ENCODE assay signal across 1 cellular context in genomic region chr12:120978296-120979219, GRCh38.
TF ChIP-seq lines count a peak whose summit lies in the region.

Gene HNF1A, plus strand, starts transcription at chr12:120978543. Its CDS starts 226 bp downstream, at chr12:120978769.

TF ChIP-seq in HepG2, 621 proteins besides CTCF, POLR2A, EP300 and RAD21 (continued from another document and continues in another):
- TF ChIP-seq ZNF362 (CRISPR knock-in tag; IDR thresholded peaks at IDR 0.05; ENCODE audit: borderline replicate concordance) = peak; percentile 68
- no peak; the same call in 1 of the 2 replicates for TF ChIP-seq CCDC6 (CRISPR knock-in tag; IDR thresholded peaks at IDR 0.05)
- TF ChIP-seq ELK4 (CRISPR knock-in tag; IDR thresholded peaks at IDR 0.05; ENCODE audit: borderline replicate concordance) = no peak
- peak; percentile 91 for TF ChIP-seq FOXA3 (CRISPR knock-in tag; IDR thresholded peaks at IDR 0.05)
- TF ChIP-seq SNAPC4 (CRISPR knock-in tag; IDR thresholded peaks at IDR 0.05) = peak; percentile 37; the same call in 1 of the 2 replicates
- no peak for TF ChIP-seq ZNF24 (IDR thresholded peaks at IDR 0.05)
- 0 out of 2 replicates have a peak, but pooled peaks have one; percentile 26 for TF ChIP-seq ZBTB4 (CRISPR knock-in tag; IDR thresholded peaks at IDR 0.05; ENCODE audit: borderline replicate concordance)
- peak; percentile 88 for TF ChIP-seq ZNF350 (CRISPR knock-in tag; IDR thresholded peaks at IDR 0.05; ENCODE audit: borderline replicate concordance, low read depth)
- peak; percentile 98 for TF ChIP-seq KDM6A (CRISPR knock-in tag; IDR thresholded peaks at IDR 0.05; ENCODE audit: low read depth)
- no peak for TF ChIP-seq HCFC1 (IDR thresholded peaks at IDR 0.05; ENCODE audit: low read depth, low read length)
- TF ChIP-seq ZNF335 (CRISPR knock-in tag; IDR thresholded peaks at IDR 0.05) = 0 out of 2 replicates have a peak, but pooled peaks have one; percentile 30
- TF ChIP-seq NFRKB (IDR thresholded peaks at IDR 0.05) = 0 out of 2 replicates have a peak, but pooled peaks have one; percentile 38
- TF ChIP-seq NRL (CRISPR knock-in tag; IDR thresholded peaks at IDR 0.05; ENCODE audit: borderline replicate concordance) = no peak
- no peak for TF ChIP-seq ZNF44 (CRISPR knock-in tag; IDR thresholded peaks at IDR 0.05)
- TF ChIP-seq ZNF572 (CRISPR knock-in tag; IDR thresholded peaks at IDR 0.05) = 0 out of 2 replicates have a peak, but pooled peaks have one; percentile 34
- peak; percentile 67; the same call in 1 of the 2 replicates for TF ChIP-seq BHLHE40 (IDR thresholded peaks at IDR 0.05; ENCODE audit: low read length)
- peak; percentile 45; the same call in 1 of the 2 replicates for TF ChIP-seq TBX2 (CRISPR knock-in tag; IDR thresholded peaks at IDR 0.05; ENCODE audit: borderline replicate concordance)
- 0 out of 2 replicates have a peak, but pooled peaks have one; percentile 21 for TF ChIP-seq ARID3A (IDR thresholded peaks at IDR 0.05; ENCODE audit: low read depth, low read length)
- peak; percentile 43; the same call in 1 of the 2 replicates for TF ChIP-seq HMGXB3 (CRISPR knock-in tag; IDR thresholded peaks at IDR 0.05; ENCODE audit: borderline replicate concordance)
- peak; percentile 85; the same call in 1 of the 2 replicates for TF ChIP-seq MIER3 (CRISPR knock-in tag; IDR thresholded peaks at IDR 0.05; ENCODE audit: borderline replicate concordance)
- TF ChIP-seq ZNF629 (CRISPR knock-in tag; conservative IDR thresholded peaks at IDR 0.05) = no peak
- 0 out of 2 replicates have a peak, but pooled peaks have one; percentile 27 for TF ChIP-seq SRF (IDR thresholded peaks at IDR 0.05; ENCODE audit: low read depth, low read length)
- TF ChIP-seq ZNF281 (CRISPR knock-in tag; IDR thresholded peaks at IDR 0.05; ENCODE audit: borderline replicate concordance) = peak; percentile 90
- TF ChIP-seq ESRRA (CRISPR knock-in tag; IDR thresholded peaks at IDR 0.05; ENCODE audit: low read depth) = peak; percentile 86
- peak; percentile 73; the same call in 1 of the 2 replicates for TF ChIP-seq NR2F2 (IDR thresholded peaks at IDR 0.05; ENCODE audit: borderline replicate concordance, low read depth)
- TF ChIP-seq ZNF460 (CRISPR knock-in tag; IDR thresholded peaks at IDR 0.05; ENCODE audit: borderline replicate concordance) = peak; percentile 72; the same call in 1 of the 2 replicates
- peak; percentile 68; the same call in 1 of the 2 replicates for TF ChIP-seq ZSCAN21 (CRISPR knock-in tag; IDR thresholded peaks at IDR 0.05; ENCODE audit: borderline replicate concordance)
- peak; percentile 61; the same call in 1 of the 2 replicates for TF ChIP-seq NAIF1 (CRISPR knock-in tag; IDR thresholded peaks at IDR 0.05; ENCODE audit: borderline replicate concordance)
- peak; percentile 79 for TF ChIP-seq HMG20B (CRISPR knock-in tag; conservative IDR thresholded peaks at IDR 0.05)
- no peak for TF ChIP-seq STAT5B (CRISPR knock-in tag; IDR thresholded peaks at IDR 0.05)
- TF ChIP-seq THAP11 (CRISPR knock-in tag; IDR thresholded peaks at IDR 0.05) = peak; percentile 60
- no peak; the same call in 1 of the 2 replicates for TF ChIP-seq PAF1 (CRISPR knock-in tag; IDR thresholded peaks at IDR 0.05)
- TF ChIP-seq ZNF30 (CRISPR knock-in tag; IDR thresholded peaks at IDR 0.05) = no peak
